1 cellular context compared by ENCODE assay signal in genomic region chr7:100222445-100223132, GRCh38.
TF ChIP-seq lines count a peak whose summit lies in the region.

No MANE protein-coding gene starts in this region.

TF ChIP-seq in HEK293, 187 proteins besides CTCF, POLR2A, EP300 and RAD21 (continued from another document):
- TF ChIP-seq YY2 (tag by site-specific recombination; IDR thresholded peaks at IDR 0.05) (no peak), BCL11A (tag by site-specific recombination; IDR thresholded peaks at IDR 0.05; ENCODE audit: low read depth) (no peak), ZNF155 (tag by site-specific recombination; IDR thresholded peaks at IDR 0.05) (no peak)
